ENCODE assay signal across 23 cellular contexts in genomic region chr20:33676652-33677645, GRCh38. TPM values are rescaled to one million over a fixed set of nuclear protein-coding genes. Genes with fewer than 3 reads are reported as not detected.
DNase-seq lines count a peak whose midpoint lies in the region; ATAC-seq, FAIRE-seq and TF ChIP-seq lines count a peak whose summit lies in the region.
"Had no signal": no experiment of that assay in that cellular context is flagged by ENCODE, and none has a peak within 500 bp of the region (broad histone marks: within the 10 kb centered on the region; RNA-seq: fewer than 3 reads in every experiment).

No MANE protein-coding gene starts in this region.

- TF ChIP-seq CTCF in HEK293 (tag by site-specific recombination; IDR thresholded peaks at IDR 0.05): no peak
- TF ChIP-seq CTCF in RWPE2 (IDR thresholded peaks at IDR 0.05; ENCODE audit: poor library complexity, severe bottlenecking): no peak
- no peak for TF ChIP-seq CTCF in glutamatergic neuron (IDR thresholded peaks at IDR 0.05; ENCODE audit: partially characterized antibody, unreplicated experiment)
- no peak for TF ChIP-seq CTCF in stomach (IDR thresholded peaks at IDR 0.05)

- no peaks in the 10 kb centered on the region for H3K27me3 ChIP-seq in RWPE2 (ENCODE audit: insufficient read depth, poor library complexity, severe bottlenecking)
- no peaks in the 10 kb centered on the region for H3K27me3 ChIP-seq in stomach
- H3K27me3 ChIP-seq: BE2C had no signal

- H3K4me3 Mint-ChIP-seq in glutamatergic neuron (ENCODE audit: unreplicated experiment): peak overlapping the region; percentile 20

- CTCF ChIA-PET in HEK293 (lab: Yijun Ruan, JAX): interaction anchor here (1.4 kb wide), 1 partner anchor 9 kb away, joined by 6 read pairs; no protein-coding TSS in a partner anchor

- no peak overlapping the region for H3K4me3 ChIP-seq in HEK293 (ENCODE audit: low read depth, low read length)
- no peak overlapping the region for H3K4me3 ChIP-seq in RWPE2 (ENCODE audit: severe bottlenecking)
- no peak overlapping the region for H3K4me3 ChIP-seq in stomach
- H3K4me3 ChIP-seq: SK-N-MC, skin epidermis had no signal

- H3K4me1 ChIP-seq in HEK293 (ENCODE audit: control insufficient read depth, insufficient read depth, low read length) (peaks cover 4% of the 10 kb centered on the region; the same call in 1 of the 2 replicates), RWPE2 (ENCODE audit: insufficient read depth, poor library complexity, severe bottlenecking) (no peaks in the 10 kb centered on the region), stomach (peaks cover 27 to 51% (median 43%) of the 10 kb centered on the region in 4 donors)

- POLR2A ChIA-PET in HEK293 (lab: Yijun Ruan, JAX): interaction anchor here (2.3 kb wide), 1 partner anchor 8 kb away, joined by 9 read pairs; no protein-coding TSS in a partner anchor

- 95 to 96% (median 96%) methylated on average over 22 to 31 of the region's 31 CpGs for WGBS in stomach, 5 donors

- DNase-seq in RWPE2 (ENCODE audit: low spot score) (peak; percentile 89), glutamatergic neuron (no peak), stomach (no peak), activated gamma-delta T cell (lab: John Stamatoyannopoulos, UW) (no peak), activated T-cell treated with anti-CD3 and anti-CD28 coated beads for 4 hours (no peak), urothelium cell line (ENCODE audit: low spot score) (no peak)
- DNase-seq: GDM1, left colon, NCI-H2081, NCI-H524 treated with DMSO at 0.1 percent for 48 hours, PC-3, trophoblast cell had no signal

- intact Hi-C loops in stomach (cut with DNase I; ENCODE audit: low total_unique reads): no loop called here

- H3K9me3 Mint-ChIP-seq in glutamatergic neuron (ENCODE audit: unreplicated experiment): peaks cover 10% of the 10 kb centered on the region
- H3K9me3 Mint-ChIP-seq: IgD-negative memory B cell had no signal

- H3K27me3 Mint-ChIP-seq in glutamatergic neuron (ENCODE audit: unreplicated experiment): peaks cover 17% of the 10 kb centered on the region
- H3K27me3 Mint-ChIP-seq: IgD-negative memory B cell had no signal

- ATAC-seq in RWPE2 (ENCODE audit: low read depth): no peak
- ATAC-seq in HG02852 (IDR thresholded peaks at IDR 0.05; ENCODE audit: unreplicated experiment): no peak
- ATAC-seq: left colon, PC-3 had no signal

- H3K27ac ChIP-seq in HEK293 (ENCODE audit: extremely low read depth, low read depth, low read length) (no peak overlapping the region; the same call in 1 of the 2 replicates), RWPE2 (ENCODE audit: poor library complexity, severe bottlenecking) (no peak overlapping the region), stomach (peak overlapping the region in 4 of 5 donors; percentile 88 to 94 (median 92))
- H3K27ac ChIP-seq: parathyroid adenoma had no signal

- no peak for TF ChIP-seq EP300 in stomach (IDR thresholded peaks at IDR 0.05)

- peak overlapping the region; percentile 11 for H3K27ac Mint-ChIP-seq in glutamatergic neuron (ENCODE audit: unreplicated experiment)

- no peak for FAIRE-seq in urothelium cell line (lab: Jason Lieb, UNC)
- FAIRE-seq: endometrium, GM12891, TTC549 had no signal

- no peaks in the 10 kb centered on the region for H3K36me3 Mint-ChIP-seq in glutamatergic neuron (ENCODE audit: unreplicated experiment)
- H3K36me3 Mint-ChIP-seq: IgD-negative memory B cell had no signal

- no peaks in the 10 kb centered on the region for H3K9me3 ChIP-seq in HEK293 (ENCODE audit: control insufficient read depth, insufficient read depth, low read depth, low read length)
- H3K9me3 ChIP-seq in RWPE2 (ENCODE audit: severe bottlenecking): no peaks in the 10 kb centered on the region
- H3K9me3 ChIP-seq in stomach: no peaks in the 10 kb centered on the region
- H3K9me3 ChIP-seq: BE2C had no signal

- peaks cover 13 to 65% of the 10 kb centered on the region in 2 experiments; a peak in 2 of 3 replicates for H3K36me3 ChIP-seq in HEK293 (ENCODE audit: control insufficient read depth in 2 of 2, insufficient read depth in 1 of 2, low read length in 2 of 2)
- H3K36me3 ChIP-seq in RWPE2 (ENCODE audit: low read depth): peaks cover 50% of the 10 kb centered on the region
- peaks cover 0 to 4% (median 0%) of the 10 kb centered on the region in 4 donors for H3K36me3 ChIP-seq in stomach

- H3K4me1 Mint-ChIP-seq in glutamatergic neuron (ENCODE audit: low read depth, unreplicated experiment): peaks cover 47% of the 10 kb centered on the region

- TF ChIP-seq POLR2A in stomach (IDR thresholded peaks at IDR 0.05): no peak

TF ChIP-seq in HEK293, 187 proteins besides CTCF, POLR2A, EP300 and RAD21:
- TF ChIP-seq ZNF132 (tag by site-specific recombination; IDR thresholded peaks at IDR 0.05; ENCODE audit: borderline replicate concordance) (no peak), ZNF600 (tag by site-specific recombination; IDR thresholded peaks at IDR 0.05) (0 out of 2 replicates have a peak, but pooled peaks have one; percentile 16), PATZ1 (tag by site-specific recombination; IDR thresholded peaks at IDR 0.05) (no peak), ZBTB48 (tag by site-specific recombination; IDR thresholded peaks at IDR 0.05) (no peak)
- TF ChIP-seq, protein P1, sequence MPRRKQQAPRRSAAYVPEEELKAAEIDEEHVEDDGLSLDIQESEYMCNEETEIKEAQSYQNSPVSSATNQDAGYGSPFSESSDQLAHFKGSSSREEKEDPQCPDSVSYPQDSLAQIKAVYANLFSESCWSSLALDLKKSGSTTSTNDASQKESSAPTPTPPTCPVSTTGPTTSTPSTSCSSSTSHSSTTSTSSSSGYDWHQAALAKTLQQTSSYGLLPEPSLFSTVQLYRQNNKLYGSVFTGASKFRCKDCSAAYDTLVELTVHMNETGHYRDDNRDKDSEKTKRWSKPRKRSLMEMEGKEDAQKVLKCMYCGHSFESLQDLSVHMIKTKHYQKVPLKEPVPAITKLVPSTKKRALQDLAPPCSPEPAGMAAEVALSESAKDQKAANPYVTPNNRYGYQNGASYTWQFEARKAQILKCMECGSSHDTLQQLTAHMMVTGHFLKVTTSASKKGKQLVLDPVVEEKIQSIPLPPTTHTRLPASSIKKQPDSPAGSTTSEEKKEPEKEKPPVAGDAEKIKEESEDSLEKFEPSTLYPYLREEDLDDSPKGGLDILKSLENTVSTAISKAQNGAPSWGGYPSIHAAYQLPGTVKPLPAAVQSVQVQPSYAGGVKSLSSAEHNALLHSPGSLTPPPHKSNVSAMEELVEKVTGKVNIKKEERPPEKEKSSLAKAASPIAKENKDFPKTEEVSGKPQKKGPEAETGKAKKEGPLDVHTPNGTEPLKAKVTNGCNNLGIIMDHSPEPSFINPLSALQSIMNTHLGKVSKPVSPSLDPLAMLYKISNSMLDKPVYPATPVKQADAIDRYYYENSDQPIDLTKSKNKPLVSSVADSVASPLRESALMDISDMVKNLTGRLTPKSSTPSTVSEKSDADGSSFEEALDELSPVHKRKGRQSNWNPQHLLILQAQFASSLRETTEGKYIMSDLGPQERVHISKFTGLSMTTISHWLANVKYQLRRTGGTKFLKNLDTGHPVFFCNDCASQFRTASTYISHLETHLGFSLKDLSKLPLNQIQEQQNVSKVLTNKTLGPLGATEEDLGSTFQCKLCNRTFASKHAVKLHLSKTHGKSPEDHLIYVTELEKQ (tag by site-specific recombination; IDR thresholded peaks at IDR 0.05; ENCODE audit: borderline replicate concordance): no peak
TF ChIP-seq in HEK293: peak in this region for 1.

RNA-seq across cellular contexts. Expression of gene NECAB3, which starts 2.7 kb away (rescaled TPM):
- 146 TPM for total RNA-seq in glutamatergic neuron (ENCODE audit: unreplicated experiment)
- 100 to 1,000 TPM in 3 of 5 donors, 10 to 100 TPM in 2; 28.1 to 335 (median 113) TPM for total RNA-seq in stomach
- 10 to 100 TPM; 31.4 to 60.0 (median 51.3) TPM for polyA plus RNA-seq in stomach

RNA-seq across cellular contexts. Expression of gene E2F1, which starts 9.2 kb away (rescaled TPM):
- total RNA-seq in glutamatergic neuron (ENCODE audit: unreplicated experiment) (66.0 TPM), stomach (10 to 100 TPM in 2 of 5 donors, 1 to 10 TPM in 3; 2.3 to 24.9 (median 4.2) TPM)
- 1 to 10 TPM; 2.3 to 8.1 (median 4.9) TPM for polyA plus RNA-seq in stomach

RNA-seq across cellular contexts. Expression of gene ACTL10, which starts 10.2 kb away (rescaled TPM):
- total RNA-seq in glutamatergic neuron (ENCODE audit: unreplicated experiment): 1.0 TPM
- 10 to 100 TPM in 1 of 5 donors, 1 to 10 TPM in 3, not detected in 1; 1.1 to 12.3 (median 1.3) TPM for total RNA-seq in stomach
- polyA plus RNA-seq in stomach: 1 to 10 TPM; 1.4 to 2.9 (median 2.4) TPM

RNA-seq across cellular contexts. Expression of gene C20orf144, which starts 14.8 kb away (rescaled TPM):
- total RNA-seq in glutamatergic neuron (ENCODE audit: unreplicated experiment) (not detected), stomach (not detected)
- under 1 TPM in 2 of 3 donors, not detected in 1; 0.19 to 0.31 TPM for polyA plus RNA-seq in stomach
- total RNA-seq: cerebellum, left colon, PC-3 had no signal
- polyA plus RNA-seq: IgD-negative memory B cell had no signal

RNA-seq across cellular contexts. Expression of gene PXMP4, which starts 43.2 kb away (rescaled TPM):
- total RNA-seq in glutamatergic neuron (ENCODE audit: unreplicated experiment) (9.4 TPM), stomach (10 to 100 TPM in 2 of 5 donors, 1 to 10 TPM in 2, under 1 TPM in 1; 0.72 to 36.8 (median 6.1) TPM)
- 1 to 10 TPM; 4.0 to 5.9 (median 5.4) TPM for polyA plus RNA-seq in stomach
- total RNA-seq: PC-3 had no signal

Comparison
In these comparisons a context has a peak if more than half of its experiments do, and no peak if none do; other contexts are left out.
1. H3K27ac ChIP-seq: peak in stomach (4 of 5); none in HEK293 (single experiment) and RWPE2 (single experiment).